13 cellular contexts compared by ENCODE assay signal in the genomic region with DNA sequence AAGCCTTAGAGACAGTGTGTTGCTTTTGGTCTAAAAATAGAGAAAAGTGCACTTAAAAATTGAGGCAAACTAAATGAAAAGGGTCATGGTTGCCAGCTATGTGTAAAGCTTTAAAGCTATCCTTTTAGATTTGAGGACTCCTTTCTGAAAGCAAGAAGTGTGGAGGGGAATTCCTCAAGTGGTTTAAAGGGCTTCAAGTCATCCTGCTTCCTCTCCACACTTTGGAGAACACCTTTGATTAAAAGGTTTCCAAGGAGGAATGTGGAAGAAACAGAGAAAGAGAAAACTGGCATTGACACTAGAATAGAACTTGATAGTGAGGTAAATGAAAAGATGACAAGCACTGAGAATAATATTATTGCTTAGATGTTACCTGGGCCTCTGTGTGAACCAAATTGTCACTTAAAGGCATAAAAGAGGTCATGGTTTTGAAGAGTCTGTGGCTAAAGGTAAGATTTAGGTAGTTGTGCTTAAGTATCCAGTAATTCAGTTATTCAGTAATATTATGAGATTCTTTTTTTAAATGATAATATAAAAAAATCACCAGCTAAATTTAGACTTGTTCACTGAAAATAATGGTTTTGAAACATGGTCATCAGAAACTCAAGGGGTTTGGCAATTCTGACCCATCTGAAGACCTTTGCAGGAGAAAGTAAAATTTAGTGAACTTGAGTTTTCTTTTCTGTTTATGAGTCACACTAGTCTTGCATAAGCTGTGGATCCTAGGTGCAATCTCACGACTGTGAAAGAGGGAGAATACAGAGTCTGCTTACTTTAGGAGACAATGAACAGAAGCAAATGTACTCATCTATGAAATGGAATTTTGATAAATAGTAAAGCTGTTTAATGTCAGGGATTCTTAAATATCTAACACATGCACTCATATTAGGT.
A peak's percentile ranks its signal among the peaks of the same experiment; 100 is the strongest.
DNase-seq lines count a peak whose midpoint lies in the region; ATAC-seq, FAIRE-seq and TF ChIP-seq lines count a peak whose summit lies in the region.
"Had no signal": no experiment of that assay in that cellular context is flagged by ENCODE, and none has a peak within 500 bp of the region (broad histone marks: within the 10 kb centered on the region; RNA-seq: fewer than 3 reads in every experiment).

No MANE protein-coding gene starts in this region.

- no peak overlapping the region for H3K4me3 Mint-ChIP-seq in activated CD4-positive, alpha-beta T cell treated with anti-CD3 and anti-CD28 coated beads for 36 hours
- H3K4me3 Mint-ChIP-seq in activated CD4-positive, alpha-beta T cell treated with anti-CD3 and anti-CD28 coated beads, Interleukin-2, amount 10 ng/mL, durations not matched to agents 7 days and 5 days = no peak overlapping the region

- H3K79me2 ChIP-seq in Karpas-422 (ENCODE audit: low read length) = no peaks in the 10 kb centered on the region

- peak; percentile 85 for ATAC-seq in GM21786 (IDR thresholded peaks at IDR 0.05; ENCODE audit: unreplicated experiment)
- ATAC-seq in activated CD4-positive, alpha-beta T cell treated with anti-CD3 and anti-CD28 coated beads for 36 hours = no peak
- ATAC-seq: Panc1 had no signal

- no peaks in the 10 kb centered on the region for H3K36me3 Mint-ChIP-seq in activated CD4-positive, alpha-beta T cell treated with anti-CD3 and anti-CD28 coated beads for 36 hours (ENCODE audit: low read depth)
- no peaks in the 10 kb centered on the region for H3K36me3 Mint-ChIP-seq in activated CD4-positive, alpha-beta T cell treated with anti-CD3 and anti-CD28 coated beads, Interleukin-2, amount 10 ng/mL, durations not matched to agents 7 days and 5 days (ENCODE audit: low read depth)

- CTCF ChIA-PET in activated CD4-positive, alpha-beta T cell treated with anti-CD3 and anti-CD28 coated beads for 36 hours (lab: Charles Lee) = no interaction called here
- CTCF ChIA-PET in activated CD4-positive, alpha-beta T cell treated with anti-CD3 and anti-CD28 coated beads, Interleukin-2, amount 10 ng/mL, durations not matched to agents 7 days and 5 days (lab: Charles Lee) = no interaction called here

- H3K36me3 ChIP-seq in bronchial epithelial cell (ENCODE audit: control insufficient read depth, insufficient read depth, low read length) = no peaks in the 10 kb centered on the region
- H3K36me3 ChIP-seq in Karpas-422 (ENCODE audit: insufficient read depth, low read length) = no peaks in the 10 kb centered on the region
- H3K36me3 ChIP-seq in WERI-Rb-1 = no peaks in the 10 kb centered on the region

- H3K9me3 ChIP-seq in Karpas-422 (ENCODE audit: low read length) (no peaks in the 10 kb centered on the region), WERI-Rb-1 (ENCODE audit: severe bottlenecking) (no peaks in the 10 kb centered on the region)

- no peak overlapping the region for H3K27ac Mint-ChIP-seq in activated CD4-positive, alpha-beta T cell treated with anti-CD3 and anti-CD28 coated beads for 36 hours
- H3K27ac Mint-ChIP-seq in activated CD4-positive, alpha-beta T cell treated with anti-CD3 and anti-CD28 coated beads, Interleukin-2, amount 10 ng/mL, durations not matched to agents 7 days and 5 days = no peak overlapping the region

- H2AFZ ChIP-seq in Karpas-422 (ENCODE audit: low read length) = no peak overlapping the region

- no peak for FAIRE-seq in bronchial epithelial cell (lab: Jason Lieb, UNC)

- POLR2A ChIA-PET in activated CD4-positive, alpha-beta T cell treated with anti-CD3 and anti-CD28 coated beads for 36 hours (lab: Charles Lee) = no interaction called here
- POLR2A ChIA-PET in activated CD4-positive, alpha-beta T cell treated with anti-CD3 and anti-CD28 coated beads, Interleukin-2, amount 10 ng/mL, durations not matched to agents 7 days and 5 days (lab: Charles Lee) = no interaction called here

- peaks cover 4% of the 10 kb centered on the region for H3K4me1 Mint-ChIP-seq in activated CD4-positive, alpha-beta T cell treated with anti-CD3 and anti-CD28 coated beads for 36 hours
- no peaks in the 10 kb centered on the region for H3K4me1 Mint-ChIP-seq in activated CD4-positive, alpha-beta T cell treated with anti-CD3 and anti-CD28 coated beads, Interleukin-2, amount 10 ng/mL, durations not matched to agents 7 days and 5 days

- intact Hi-C loops in activated CD4-positive, alpha-beta T cell treated with anti-CD3 and anti-CD28 coated beads for 36 hours (cut with DNase I, micrococcal nuclease) = no loop called here

- no peaks in the 10 kb centered on the region for H3K9me2 ChIP-seq in Karpas-422 (replicated peaks; ENCODE audit: insufficient read depth, low read length)

- no peaks in the 10 kb centered on the region for H3K27me3 ChIP-seq in bronchial epithelial cell (ENCODE audit: control insufficient read depth, insufficient read depth, low read length)
- no peaks in the 10 kb centered on the region for H3K27me3 ChIP-seq in Karpas-422 (ENCODE audit: low read length)
- no peaks in the 10 kb centered on the region for H3K27me3 ChIP-seq in WERI-Rb-1 (ENCODE audit: insufficient read depth, low read depth, severe bottlenecking)

- H3K27ac ChIP-seq in Karpas-422 (ENCODE audit: low read length) = no peak overlapping the region
- H3K27ac ChIP-seq in WERI-Rb-1 = no peak overlapping the region

- DNase-seq in GM10266 (ENCODE audit: extremely low spot score) = peak; percentile 14
- peak; percentile 13 for DNase-seq in HPDE6-E6E7 (ENCODE audit: extremely low spot score)
- peak; percentile 72 for DNase-seq in bronchial epithelial cell (ENCODE audit: low read depth)
- no peak for DNase-seq in Karpas-422
- no peak for DNase-seq in activated CD4-positive, alpha-beta T cell treated with anti-CD3 and anti-CD28 coated beads for 36 hours
- no peak for DNase-seq in WERI-Rb-1
- no peak for DNase-seq in activated CD4-positive, alpha-beta T cell treated with anti-CD3 and anti-CD28 coated beads, Interleukin-2, amount 10 ng/mL, durations not matched to agents 7 days and 5 days
- DNase-seq: activated effector memory CD4-positive, alpha-beta T cell treated with anti-CD3 and anti-CD28 coated beads, Interleukin-2, amount 50 U/mL, for 16 hours; effector CD4-positive, alpha-beta T cell; GDM1; NCI-H187 treated with DMSO at 0.1 percent for 48 hours had no signal

- H3K4me1 ChIP-seq in Karpas-422 (ENCODE audit: low read length) = no peaks in the 10 kb centered on the region

- H4K20me1 ChIP-seq in Karpas-422 (ENCODE audit: insufficient read depth, low read depth, low read length) = no peaks in the 10 kb centered on the region

- peaks cover 5% of the 10 kb centered on the region for H3K27me3 Mint-ChIP-seq in activated CD4-positive, alpha-beta T cell treated with anti-CD3 and anti-CD28 coated beads for 36 hours
- H3K27me3 Mint-ChIP-seq in activated CD4-positive, alpha-beta T cell treated with anti-CD3 and anti-CD28 coated beads, Interleukin-2, amount 10 ng/mL, durations not matched to agents 7 days and 5 days = no peaks in the 10 kb centered on the region

- H3K4me3 ChIP-seq in bronchial epithelial cell (ENCODE audit: low read depth, low read length) (no peak overlapping the region), Karpas-422 (ENCODE audit: low read length) (no peak overlapping the region), WERI-Rb-1 (ENCODE audit: low read depth, low read length) (no peak overlapping the region)

- H3K4me2 ChIP-seq in Karpas-422 (ENCODE audit: low read depth, low read length, poor library complexity, severe bottlenecking) = no peak overlapping the region

- TF ChIP-seq CTCF in GM10266 (IDR thresholded peaks at IDR 0.05; ENCODE audit: control insufficient read depth, insufficient read depth, low read depth, missing control alignments) (no peak), bronchial epithelial cell (IDR thresholded peaks at IDR 0.05; ENCODE audit: insufficient read depth, low read length, severe bottlenecking) (no peak), WERI-Rb-1 (IDR thresholded peaks at IDR 0.05; ENCODE audit: low read depth, low read length) (no peak)

- H3K9me3 Mint-ChIP-seq in activated CD4-positive, alpha-beta T cell treated with anti-CD3 and anti-CD28 coated beads for 36 hours (ENCODE audit: low read depth) = peaks cover 2% of the 10 kb centered on the region
- no peaks in the 10 kb centered on the region for H3K9me3 Mint-ChIP-seq in activated CD4-positive, alpha-beta T cell treated with anti-CD3 and anti-CD28 coated beads, Interleukin-2, amount 10 ng/mL, durations not matched to agents 7 days and 5 days

- no peak overlapping the region for H3K9ac ChIP-seq in Karpas-422 (ENCODE audit: low read length)

Comparison
In these comparisons a context has a peak if more than half of its experiments do, and no peak if none do; other contexts are left out.
1. DNase-seq: peak in GM10266 (single experiment), HPDE6-E6E7 (single experiment) and bronchial epithelial cell (single experiment); none in Karpas-422 (single experiment), activated CD4-positive, alpha-beta T cell treated with anti-CD3 and anti-CD28 coated beads for 36 hours (single experiment), WERI-Rb-1 (single experiment) and activated CD4-positive, alpha-beta T cell treated with anti-CD3 and anti-CD28 coated beads, Interleukin-2, amount 10 ng/mL, durations not matched to agents 7 days and 5 days (single experiment).